ENCODE assay signal across 14 cellular contexts in the genomic region with DNA sequence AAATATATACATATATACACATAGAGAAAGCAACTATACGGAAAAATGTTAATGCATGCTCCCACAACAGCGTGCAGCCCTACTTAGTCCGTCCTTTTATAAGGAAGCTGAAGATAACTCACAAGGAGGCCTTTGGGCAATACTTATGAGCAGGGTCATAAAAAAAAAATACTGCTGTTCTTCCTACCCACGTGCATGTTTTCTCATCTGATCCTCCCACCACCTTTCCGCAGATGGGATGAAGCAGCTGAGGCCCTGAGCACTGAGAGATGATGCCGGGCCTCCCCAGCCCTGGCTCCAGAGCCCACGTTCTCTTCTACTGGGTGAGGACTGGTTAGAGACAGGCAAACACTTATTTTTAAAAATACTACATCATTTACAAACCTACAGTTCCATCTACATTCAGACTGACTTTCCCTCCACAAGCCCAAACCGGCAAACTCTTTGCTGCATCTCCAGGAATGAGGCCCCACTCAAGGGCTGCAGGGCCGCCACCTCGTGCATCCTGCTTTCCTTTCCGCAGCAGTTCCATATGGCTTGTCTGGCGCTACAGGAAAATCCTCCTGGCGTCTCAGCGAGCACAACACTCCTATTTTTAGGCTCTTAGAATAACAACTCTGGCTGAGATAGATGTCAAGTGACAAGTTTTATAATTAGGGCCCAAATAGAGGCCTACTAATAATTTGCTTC. TPM values are rescaled to one million over a fixed set of nuclear protein-coding genes. Genes with fewer than 3 reads are reported as not detected.
DNase-seq lines count a peak whose midpoint lies in the region; ATAC-seq and TF ChIP-seq lines count a peak whose summit lies in the region.
"Had no signal": no experiment of that assay in that cellular context is flagged by ENCODE, and none has a peak within 500 bp of the region (broad histone marks: within the 10 kb centered on the region; RNA-seq: fewer than 3 reads in every experiment).

No MANE protein-coding gene starts in this region.

- H3K27me3 Mint-ChIP-seq in activated T-helper 17 cell treated with anti-CD3 and anti-CD28 coated beads, Interleukin-2, amount 50 U/mL, for 72 hours, result no peaks in the 10 kb centered on the region
- H3K27me3 Mint-ChIP-seq: activated naive CD8-positive, alpha-beta T cell treated with anti-CD3 and anti-CD28 coated beads, Interleukin-2, amount 50 U/mL, for 24 hours; stimulated activated naive CD8-positive, alpha-beta T cell treated with anti-CD3 and anti-CD28 coated beads, Interleukin-15, Interleukin-2, amounts not matched to agents 100 ng/mL and 50 ng/mL, for 24 hours; T-cell had no signal

- H3K4me1 ChIP-seq in gastroesophageal sphincter (peaks cover 9 to 96% (median 39%) of the 10 kb centered on the region in 3 donors), prostate gland (replicated peaks) (peaks cover 20% of the 10 kb centered on the region)

- TF ChIP-seq POLR2A in gastroesophageal sphincter (IDR thresholded peaks at IDR 0.05), result no peak
- no peak for TF ChIP-seq POLR2A in prostate gland (IDR thresholded peaks at IDR 0.05)

- H3K9me3 ChIP-seq in gastroesophageal sphincter, result no peaks in the 10 kb centered on the region
- H3K9me3 ChIP-seq in prostate gland, result no peaks in the 10 kb centered on the region

- H3K27ac ChIP-seq in gastroesophageal sphincter (peak overlapping the region; percentile 66 to 79 (median 68)), prostate gland (peak overlapping the region; percentile 60 to 80)

- H3K36me3 ChIP-seq in gastroesophageal sphincter, result no peaks in the 10 kb centered on the region
- H3K36me3 ChIP-seq in prostate gland, result no peaks in the 10 kb centered on the region

- ATAC-seq in gastroesophageal sphincter, result peak; percentile 55
- ATAC-seq in activated T-helper 17 cell treated with anti-CD3 and anti-CD28 coated beads, Interleukin-2, amount 50 U/mL, for 72 hours (replicated peaks), result no peak
- ATAC-seq: activated naive CD8-positive, alpha-beta T cell treated with anti-CD3 and anti-CD28 coated beads, Interleukin-2, amount 50 U/mL, for 24 hours; T-cell had no signal

- H3K27ac Mint-ChIP-seq in activated T-helper 17 cell treated with anti-CD3 and anti-CD28 coated beads, Interleukin-2, amount 50 U/mL, for 72 hours, result no peak overlapping the region
- H3K27ac Mint-ChIP-seq: activated naive CD8-positive, alpha-beta T cell treated with anti-CD3 and anti-CD28 coated beads, Interleukin-2, amount 50 U/mL, for 24 hours; stimulated activated naive CD8-positive, alpha-beta T cell treated with anti-CD3 and anti-CD28 coated beads, Interleukin-15, Interleukin-2, amounts not matched to agents 100 ng/mL and 50 ng/mL, for 24 hours; T-cell had no signal

- H3K27me3 ChIP-seq in gastroesophageal sphincter (no peaks in the 10 kb centered on the region), prostate gland (replicated peaks; ENCODE audit: insufficient read depth) (no peaks in the 10 kb centered on the region)

- H3K36me3 Mint-ChIP-seq in activated T-helper 17 cell treated with anti-CD3 and anti-CD28 coated beads, Interleukin-2, amount 50 U/mL, for 72 hours (ENCODE audit: low read depth), result no peaks in the 10 kb centered on the region
- H3K36me3 Mint-ChIP-seq: CD4-positive, CD25-positive, alpha-beta regulatory T cell; T-cell had no signal

- TF ChIP-seq CTCF in gastroesophageal sphincter (IDR thresholded peaks at IDR 0.05) (no peak), prostate gland (IDR thresholded peaks at IDR 0.05) (no peak)

- H3K4me3 Mint-ChIP-seq in activated T-helper 17 cell treated with anti-CD3 and anti-CD28 coated beads, Interleukin-2, amount 50 U/mL, for 72 hours, result no peak overlapping the region
- H3K4me3 Mint-ChIP-seq: activated naive CD8-positive, alpha-beta T cell treated with anti-CD3 and anti-CD28 coated beads, Interleukin-2, amount 50 U/mL, for 24 hours; CD4-positive, CD25-positive, alpha-beta regulatory T cell; neural crest cell; stimulated activated naive CD8-positive, alpha-beta T cell treated with anti-CD3 and anti-CD28 coated beads, Interleukin-15, Interleukin-2, amounts not matched to agents 100 ng/mL and 50 ng/mL, for 24 hours; T-cell had no signal

- intact Hi-C loops in prostate gland (cut with DNase I), result no loop called here

- no peaks in the 10 kb centered on the region for H3K4me1 Mint-ChIP-seq in activated T-helper 17 cell treated with anti-CD3 and anti-CD28 coated beads, Interleukin-2, amount 50 U/mL, for 72 hours
- H3K4me1 Mint-ChIP-seq: activated naive CD8-positive, alpha-beta T cell treated with anti-CD3 and anti-CD28 coated beads, Interleukin-2, amount 50 U/mL, for 24 hours had no signal

- 30 to 42% methylated on average over 9 to 14 of the region's 14 CpGs for WGBS in gastroesophageal sphincter (ENCODE audit: low coverage in 1 of 2), 2 donors
- 51% methylated on average over 14 of the region's 14 CpGs for WGBS in prostate gland

- no peak for TF ChIP-seq EP300 in gastroesophageal sphincter (IDR thresholded peaks at IDR 0.05)

- peak; percentile 53 for DNase-seq in DMS 273 treated with DMSO at 0.1 percent for 48 hours (lab: John Stamatoyannopoulos, UW)
- peak; percentile 61 for DNase-seq in NCI-H82 treated with DMSO at 0.1 percent for 48 hours (lab: John Stamatoyannopoulos, UW; ENCODE audit: unreplicated experiment)
- no peak for DNase-seq in prostate gland (ENCODE audit: low spot score)
- no peak for DNase-seq in activated CD4-positive, alpha-beta T cell treated with anti-CD3 and anti-CD28 coated beads, Interleukin-2, amount 50 U/mL, for 4 hours
- no peak for DNase-seq in activated gamma-delta T cell (lab: John Stamatoyannopoulos, UW)
- DNase-seq in COR-L47 (lab: John Stamatoyannopoulos, UW), result no peak
- DNase-seq: activated naive CD8-positive, alpha-beta T cell treated with anti-CD3 and anti-CD28 coated beads, Interleukin-2, amount 50 U/mL, for 24 hours; CD4-positive, CD25-positive, alpha-beta regulatory T cell; stimulated activated CD4-positive, alpha-beta T cell treated with anti-CD3 and anti-CD28 coated beads, Interleukin-1b, Interleukin-23, amount 100 ng/mL, for 48 hours had no signal

- H3K4me3 ChIP-seq in gastroesophageal sphincter (no peak overlapping the region), prostate gland (no peak overlapping the region)

- no peaks in the 10 kb centered on the region for H3K9me3 Mint-ChIP-seq in activated T-helper 17 cell treated with anti-CD3 and anti-CD28 coated beads, Interleukin-2, amount 50 U/mL, for 72 hours
- H3K9me3 Mint-ChIP-seq: activated naive CD8-positive, alpha-beta T cell treated with anti-CD3 and anti-CD28 coated beads, Interleukin-2, amount 50 U/mL, for 24 hours; neural crest cell; stimulated activated naive CD8-positive, alpha-beta T cell treated with anti-CD3 and anti-CD28 coated beads, Interleukin-15, Interleukin-2, amounts not matched to agents 100 ng/mL and 50 ng/mL, for 24 hours; T-cell had no signal

RNA-seq across cellular contexts. Expression of a gene that starts 41.6 kb away (rescaled TPM):
- 10 to 100 TPM; 14.9 to 45.5 (median 32.6) TPM for total RNA-seq in gastroesophageal sphincter
- total RNA-seq in prostate gland, result 100 to 1,000 TPM in 1 of 2 donors, 10 to 100 TPM in 1; 86.1 to 149 TPM
- total RNA-seq in activated T-helper 17 cell treated with anti-CD3 and anti-CD28 coated beads, Interleukin-2, amount 50 U/mL, for 72 hours, result under 1 TPM; 0.45 to 0.95 TPM

Comparison
In these comparisons a context has a peak if more than half of its experiments do, and no peak if none do; other contexts are left out.
1. DNase-seq: peak in DMS 273 treated with DMSO at 0.1 percent for 48 hours (single experiment) and NCI-H82 treated with DMSO at 0.1 percent for 48 hours (single experiment); none in prostate gland (single experiment), activated CD4-positive, alpha-beta T cell treated with anti-CD3 and anti-CD28 coated beads, Interleukin-2, amount 50 U/mL, for 4 hours (0 of 2), activated gamma-delta T cell (single experiment) and COR-L47 (single experiment).
2. RNA of a gene that starts 41.6 kb away (total RNA-seq): 86.1 to 149 TPM in prostate gland and 14.9 to 45.5 TPM in gastroesophageal sphincter; 0.45 to 0.95 TPM in activated T-helper 17 cell treated with anti-CD3 and anti-CD28 coated beads, Interleukin-2, amount 50 U/mL, for 72 hours; every median in the first group is over 4 times any median in the second.